8 cellular contexts compared by ENCODE assay signal in the genomic region with DNA sequence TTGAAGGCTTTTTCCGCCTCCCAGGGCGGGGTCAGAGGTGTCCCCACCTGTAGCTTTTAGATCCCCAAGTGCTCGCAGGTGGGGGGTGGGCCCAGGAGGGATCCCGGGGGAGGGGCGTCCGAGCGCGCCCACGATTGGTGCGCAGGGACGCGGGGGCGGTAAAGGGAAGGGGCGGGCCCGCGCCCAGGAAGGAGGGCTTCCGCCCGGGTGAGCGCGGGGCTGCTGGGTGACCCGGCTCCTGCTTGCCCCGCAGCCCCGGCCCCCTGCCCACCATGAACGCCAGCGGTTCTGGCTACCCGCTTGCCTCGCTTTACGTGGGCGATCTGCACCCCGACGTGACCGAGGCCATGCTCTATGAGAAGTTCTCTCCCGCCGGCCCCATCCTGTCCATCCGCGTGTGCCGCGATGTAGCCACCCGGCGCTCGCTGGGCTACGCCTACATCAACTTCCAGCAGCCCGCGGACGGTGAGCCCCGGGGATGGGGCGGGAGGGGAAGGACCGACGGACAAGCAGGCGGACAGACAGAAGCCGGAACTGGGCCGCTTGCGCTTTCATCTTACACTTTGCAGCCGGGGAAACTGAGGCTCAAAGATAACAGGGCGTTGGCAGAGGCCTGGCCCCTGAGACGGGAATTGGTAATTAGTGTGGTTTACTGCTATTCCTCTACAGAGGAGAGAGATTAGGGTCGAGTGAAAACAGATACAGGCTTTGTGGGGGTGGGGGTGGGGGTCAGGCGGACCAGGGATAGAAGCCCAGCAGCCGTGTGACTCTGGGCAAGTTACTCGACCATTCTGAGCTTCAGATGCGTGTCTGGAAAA. TPM values are rescaled to one million over a fixed set of nuclear protein-coding genes. Genes with fewer than 3 reads are reported as not detected.
DNase-seq lines count a peak whose midpoint lies in the region; ATAC-seq, FAIRE-seq and TF ChIP-seq lines count a peak whose summit lies in the region.

A gene (plus strand): TSS at position 189 of the 818 bp plus-strand sequence. CDS start 84 bp downstream, at position 273.

- H3K9ac ChIP-seq in endothelial cell of umbilical vein (replicated peaks; ENCODE audit: extremely low read depth, insufficient read depth, low read length): peak within 1 kb of the TSS; percentile 15

- H4K20me1 ChIP-seq in endothelial cell of umbilical vein (replicated peaks; ENCODE audit: control insufficient read depth, extremely low read depth, insufficient read depth, low read length): no peaks in the 10 kb centered on the region

- POLR2A ChIA-PET in endothelial cell of umbilical vein (lab: Charles Lee): interaction anchor here (0.7 kb wide), 1 partner anchor 31 kb away, joined by 4 read pairs; no protein-coding TSS in a partner anchor

- BruUV-seq in endothelial cell of umbilical vein (replicated peaks; lab: Mats Ljungman, UMichigan): no TSS peak

- dilution Hi-C loops in endothelial cell of umbilical vein (cut with MboI; ENCODE audit: extremely low pct_ligation_motif_present, low sequenced_read_pairs): no loop called here

- FAIRE-seq in endothelial cell of umbilical vein (lab: Jason Lieb, UNC): no peak

- no peaks in the 10 kb centered on the region for H3K27me3 ChIP-seq in endothelial cell of umbilical vein (ENCODE audit: control insufficient read depth in 2 of 2, insufficient read depth in 2 of 2, low read length in 2 of 2)
- no peaks in the 10 kb centered on the region for H3K27me3 ChIP-seq in mononuclear cell (ENCODE audit: insufficient read depth, low read length)

- DNase-seq in AG20443 (ENCODE audit: low spot score): peak; percentile 91
- DNase-seq in NK-92 (lab: John Stamatoyannopoulos, UW; ENCODE audit: unreplicated experiment): peak; percentile 29
- peak; percentile 81 for DNase-seq in activated CD8-positive, alpha-beta memory T cell treated with anti-CD3 and anti-CD28 coated beads, Interleukin-2, amount 10 ng/mL, durations not matched to agents 7 days and 5 days
- DNase-seq in endothelial cell of umbilical vein (ENCODE audit: low read depth, low spot score): no peak
- DNase-seq in stimulated activated CD8-positive, alpha-beta memory T cell treated with anti-CD3 and anti-CD28 coated beads, Interleukin-4, amount 100 ng/mL, for 1 hour (ENCODE audit: low read depth in 2 of 2, low spot score in 1 of 2): peak; percentile 47 to 55

- H3K4me1 ChIP-seq in endothelial cell of umbilical vein (ENCODE audit: control insufficient read depth, extremely low read depth, insufficient read depth, low read length): peaks cover 12% of the 10 kb centered on the region
- peaks cover 24% of the 10 kb centered on the region for H3K4me1 ChIP-seq in mononuclear cell (ENCODE audit: insufficient read depth, low read length)

- peak within 1 kb of the TSS; percentile 59 for H3K4me2 ChIP-seq in endothelial cell of umbilical vein (ENCODE audit: insufficient read depth, low read length)

- H3K36me3 ChIP-seq in endothelial cell of umbilical vein (ENCODE audit: control insufficient read depth in 2 of 2, extremely low read depth in 1 of 2, insufficient read depth in 2 of 2, low read length in 2 of 2): peaks cover 6 to 16% of the 10 kb centered on the region in 2 experiments

- H3K4me1 Mint-ChIP-seq in activated CD8-positive, alpha-beta memory T cell treated with anti-CD3 and anti-CD28 coated beads, Interleukin-2, amount 10 ng/mL, durations not matched to agents 7 days and 5 days: peaks cover 37% of the 10 kb centered on the region

- peak within 1 kb of the TSS; percentile 53 for H2AFZ ChIP-seq in endothelial cell of umbilical vein (ENCODE audit: low read depth, low read length)

- no peak for TF ChIP-seq CTCF in endothelial cell of umbilical vein (IDR thresholded peaks at IDR 0.05; ENCODE audit: extremely low read depth in 1 of 2, insufficient read depth in 1 of 2, low read depth in 1 of 2, low read length in 2 of 2)

- peak within 1 kb of the TSS; percentile 43 to 62 (median 51) for H3K4me3 ChIP-seq in endothelial cell of umbilical vein (replicated peaks in 1 of 3; ENCODE audit: insufficient read depth in 1 of 3, low read depth in 1 of 3, low read length in 3 of 3)
- H3K4me3 ChIP-seq in mononuclear cell (ENCODE audit: low read length): peak within 1 kb of the TSS; percentile 51

- H3K9me3 ChIP-seq in endothelial cell of umbilical vein (replicated peaks; ENCODE audit: control insufficient read depth, insufficient read depth, low read length): no peaks in the 10 kb centered on the region
- H3K9me3 ChIP-seq in mononuclear cell (ENCODE audit: low read depth, low read length): no peaks in the 10 kb centered on the region

- H3K9me3 Mint-ChIP-seq in activated CD8-positive, alpha-beta memory T cell treated with anti-CD3 and anti-CD28 coated beads, Interleukin-2, amount 10 ng/mL, durations not matched to agents 7 days and 5 days (ENCODE audit: low read depth): no peaks in the 10 kb centered on the region

- no peaks in the 10 kb centered on the region for H3K27me3 Mint-ChIP-seq in activated CD8-positive, alpha-beta memory T cell treated with anti-CD3 and anti-CD28 coated beads, Interleukin-2, amount 10 ng/mL, durations not matched to agents 7 days and 5 days

- H3K79me2 ChIP-seq in endothelial cell of umbilical vein (ENCODE audit: control insufficient read depth, insufficient read depth, low read length): no peaks in the 10 kb centered on the region

- H3K27ac ChIP-seq in endothelial cell of umbilical vein (ENCODE audit: insufficient read depth, low read depth, low read length): no peak within 1 kb of the TSS

- H3K36me3 Mint-ChIP-seq in activated CD8-positive, alpha-beta memory T cell treated with anti-CD3 and anti-CD28 coated beads, Interleukin-2, amount 10 ng/mL, durations not matched to agents 7 days and 5 days: peaks cover 39% of the 10 kb centered on the region

- ATAC-seq in HG03442 (IDR thresholded peaks at IDR 0.05; ENCODE audit: unreplicated experiment): peak; percentile 66
- peak; percentile 97 for ATAC-seq in activated CD8-positive, alpha-beta memory T cell treated with anti-CD3 and anti-CD28 coated beads, Interleukin-2, amount 10 ng/mL, durations not matched to agents 7 days and 5 days

- H3K27ac Mint-ChIP-seq in activated CD8-positive, alpha-beta memory T cell treated with anti-CD3 and anti-CD28 coated beads, Interleukin-2, amount 10 ng/mL, durations not matched to agents 7 days and 5 days: peak within 1 kb of the TSS; percentile 84

- TF ChIP-seq POLR2A in GM19193 (IDR thresholded peaks at IDR 0.05; ENCODE audit: extremely low read depth, insufficient read depth, insufficient read length) (peak; percentile 63), endothelial cell of umbilical vein (IDR thresholded peaks at IDR 0.05; ENCODE audit: low read depth, low read length) (peak; percentile 47)

- intact Hi-C loops in endothelial cell of umbilical vein (cut with micrococcal nuclease): loop anchor here (1.0 to 5.0 kb wide), 4 partner anchors 22 to 382 kb away; a partner anchor contains a TSS

- H3K4me3 Mint-ChIP-seq in activated CD8-positive, alpha-beta memory T cell treated with anti-CD3 and anti-CD28 coated beads, Interleukin-2, amount 10 ng/mL, durations not matched to agents 7 days and 5 days: peak within 1 kb of the TSS; percentile 85

- CTCF ChIA-PET in activated CD8-positive, alpha-beta memory T cell treated with anti-CD3 and anti-CD28 coated beads, Interleukin-2, amount 10 ng/mL, durations not matched to agents 7 days and 5 days (lab: Charles Lee): interaction anchor here (0.7 to 1.9 kb wide), 15 partner anchors 9 to 186 kb away, joined by 3 to 9 read pairs (median 3); a partner anchor contains a TSS
- CTCF ChIA-PET in endothelial cell of umbilical vein (lab: Charles Lee): interaction anchor here (0.6 to 1.7 kb wide), 4 partner anchors 22 to 186 kb away, joined by 3 to 8 read pairs (median 3); no protein-coding TSS in a partner anchor

- H3K9me1 ChIP-seq in endothelial cell of umbilical vein (replicated peaks; ENCODE audit: control insufficient read depth, extremely low read depth, insufficient read depth, low read length): no peaks in the 10 kb centered on the region

TF ChIP-seq in endothelial cell of umbilical vein, 7 proteins besides CTCF, POLR2A, EP300 and RAD21:
- TF ChIP-seq, protein P1, sequence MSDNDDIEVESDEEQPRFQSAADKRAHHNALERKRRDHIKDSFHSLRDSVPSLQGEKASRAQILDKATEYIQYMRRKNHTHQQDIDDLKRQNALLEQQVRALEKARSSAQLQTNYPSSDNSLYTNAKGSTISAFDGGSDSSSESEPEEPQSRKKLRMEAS (IDR thresholded peaks at IDR 0.05; ENCODE audit: insufficient read depth, insufficient read length): no peak
- TF ChIP-seq POLR2AphosphoS5 (IDR thresholded peaks at IDR 0.05; ENCODE audit: insufficient read depth, low read depth, low read length): peak; percentile 79
TF ChIP-seq in endothelial cell of umbilical vein: peak in this region for 1.

RNA-seq across cellular contexts. Expression of the gene that starts here (rescaled TPM):
- 100 to 1,000 TPM; 113 to 126 TPM for total RNA-seq in activated CD8-positive, alpha-beta memory T cell treated with anti-CD3 and anti-CD28 coated beads, Interleukin-2, amount 10 ng/mL, durations not matched to agents 7 days and 5 days
- 7.5 and 7.8 TPM in 2 replicates for total RNA-seq in endothelial cell of umbilical vein
- polyA plus RNA-seq in endothelial cell of umbilical vein: 12.6 and 14.2 TPM in 2 replicates
- polyA plus RNA-seq in endothelial cell of umbilical vein (2011; cell fraction: cytosol; rRNA removed): 2.1 and 6.1 TPM in 2 replicates
- 82.9 and 100 TPM in 2 replicates for polyA plus RNA-seq in endothelial cell of umbilical vein (2011; cell fraction: nucleus; rRNA removed)
- 6.9 and 7.2 TPM in 2 replicates for polyA plus RNA-seq in endothelial cell of umbilical vein (2012)
- 7.6 and 9.0 TPM in 2 replicates for polyA minus RNA-seq in endothelial cell of umbilical vein
- 4.9 TPM for polyA minus RNA-seq in endothelial cell of umbilical vein (2011; cell fraction: cytosol; rRNA and poly(A)+ RNA removed)
- 13.9 and 18.0 TPM in 2 replicates for polyA minus RNA-seq in endothelial cell of umbilical vein (2011; cell fraction: nucleus; rRNA and poly(A)+ RNA removed)
- total RNA-seq in mononuclear cell: 6.6 TPM

Comparison
In these comparisons a context has a peak if more than half of its experiments do, and no peak if none do; other contexts are left out.
1. RNA of the gene that starts here (total RNA-seq): 113 to 126 TPM in activated CD8-positive, alpha-beta memory T cell treated with anti-CD3 and anti-CD28 coated beads, Interleukin-2, amount 10 ng/mL, durations not matched to agents 7 days and 5 days; 7.5 to 7.8 TPM in endothelial cell of umbilical vein and 6.6 TPM in mononuclear cell (single experiment); every median in the first group is over 10 times any median in the second.